10 cellular contexts compared by ENCODE assay signal in genomic region chr11:43687120-43687791, GRCh38. TPM values are rescaled to one million over a fixed set of nuclear protein-coding genes. Genes with fewer than 3 reads are reported as not detected.
A peak's percentile ranks its signal among the peaks of the same experiment; 100 is the strongest.
DNase-seq lines count a peak whose midpoint lies in the region; ATAC-seq and TF ChIP-seq lines count a peak whose summit lies in the region.
"Had no signal": no experiment of that assay in that cellular context is flagged by ENCODE, and none has a peak within 500 bp of the region (broad histone marks: within the 10 kb centered on the region; RNA-seq: fewer than 3 reads in every experiment).

No MANE protein-coding gene starts in this region.

- H3K4me3 ChIP-seq in fibroblast of lung (replicated peaks in 1 of 4; ENCODE audit: control extremely low read depth in 1 of 4, insufficient read depth in 1 of 4, low read depth in 3 of 4, low read length in 4 of 4): no peak overlapping the region
- no peak overlapping the region for H3K4me3 ChIP-seq in mesenchymal stem cell (ENCODE audit: insufficient read depth in 1 of 2, low read depth in 1 of 2, low read length in 2 of 2)

- H3K27ac Mint-ChIP-seq in activated CD8-positive, alpha-beta T cell treated with anti-CD3 and anti-CD28 coated beads, Interleukin-2, amount 10 ng/mL, durations not matched to agents 7 days and 5 days: no peak overlapping the region
- no peak overlapping the region for H3K27ac Mint-ChIP-seq in CD4-positive, alpha-beta T cell

- no peaks in the 10 kb centered on the region for H3K27me3 ChIP-seq in fibroblast of lung (ENCODE audit: control insufficient read depth, insufficient read depth, low read length)
- H3K27me3 ChIP-seq in mesenchymal stem cell (ENCODE audit: control insufficient read depth in 1 of 2, insufficient read depth in 1 of 2, low read length in 2 of 2): no peaks in the 10 kb centered on the region
- no peaks in the 10 kb centered on the region for H3K27me3 ChIP-seq in CD4-positive, alpha-beta T cell (ENCODE audit: control insufficient read depth, insufficient read depth, low read length)

- DNase-seq in AG08396 (ENCODE audit: low spot score): peak; percentile 29
- peak; percentile 7 for DNase-seq in M059J (ENCODE audit: low read depth)
- peak; percentile 41 to 80 for DNase-seq in fibroblast of lung (ENCODE audit: low read depth in 2 of 2)
- DNase-seq in mesenchymal stem cell: peak; percentile 42
- DNase-seq in activated CD8-positive, alpha-beta T cell treated with anti-CD3 and anti-CD28 coated beads, Interleukin-2, amount 10 ng/mL, durations not matched to agents 7 days and 5 days: no peak
- DNase-seq in CD4-positive, alpha-beta T cell: no peak
- no peak for DNase-seq in cerebellum (ENCODE audit: low spot score)
- no peak for DNase-seq in activated T-cell treated with anti-CD3 and anti-CD28 coated beads for 4 hours
- DNase-seq: NCI-H774 had no signal

- no peaks in the 10 kb centered on the region for H3K9me3 ChIP-seq in fibroblast of lung (ENCODE audit: control insufficient read depth, insufficient read depth, low read depth, low read length)
- H3K9me3 ChIP-seq in mesenchymal stem cell (ENCODE audit: control insufficient read depth, low read length): no peaks in the 10 kb centered on the region
- no peaks in the 10 kb centered on the region for H3K9me3 ChIP-seq in CD4-positive, alpha-beta T cell (ENCODE audit: control insufficient read depth, low read length)

- intact Hi-C loops in CD4-positive, alpha-beta T cell (cut with DNase I, micrococcal nuclease): no loop called here

- H3K14ac ChIP-seq in mesenchymal stem cell (ENCODE audit: low read length in 2 of 2): no peak overlapping the region

- H3K27me3 Mint-ChIP-seq in activated CD8-positive, alpha-beta T cell treated with anti-CD3 and anti-CD28 coated beads, Interleukin-2, amount 10 ng/mL, durations not matched to agents 7 days and 5 days (ENCODE audit: low read depth): no peaks in the 10 kb centered on the region
- no peaks in the 10 kb centered on the region for H3K27me3 Mint-ChIP-seq in CD4-positive, alpha-beta T cell

- H3K23ac ChIP-seq in mesenchymal stem cell (ENCODE audit: low read length in 2 of 2): no peak overlapping the region

- H3K4me1 ChIP-seq in fibroblast of lung (ENCODE audit: control insufficient read depth, extremely low read depth, insufficient read depth, low read length) (peaks cover 6% of the 10 kb centered on the region), mesenchymal stem cell (ENCODE audit: control insufficient read depth, insufficient read depth, low read depth, low read length) (peaks cover 3% of the 10 kb centered on the region)

- TF ChIP-seq CTCF in fibroblast of lung (conservative IDR thresholded peaks at IDR 0.05 in 1 of 2, IDR thresholded peaks at IDR 0.05 in 1 of 2; ENCODE audit: low read depth in 1 of 2, low read length in 2 of 2): no peak
- no peak for TF ChIP-seq CTCF in CD4-positive, alpha-beta T cell (IDR thresholded peaks at IDR 0.05)

- peaks cover 12% of the 10 kb centered on the region for H3K79me1 ChIP-seq in mesenchymal stem cell (replicated peaks; ENCODE audit: low read length, poor library complexity, severe bottlenecking)

- no peak overlapping the region for H3K9ac ChIP-seq in fibroblast of lung (ENCODE audit: insufficient read depth, low read length)
- no peak overlapping the region for H3K9ac ChIP-seq in mesenchymal stem cell (ENCODE audit: low read length)

- POLR2A ChIA-PET in activated CD8-positive, alpha-beta T cell treated with anti-CD3 and anti-CD28 coated beads, Interleukin-2, amount 10 ng/mL, durations not matched to agents 7 days and 5 days (lab: Charles Lee): no interaction called here
- POLR2A ChIA-PET in CD4-positive, alpha-beta T cell (lab: Charles Lee): no interaction called here

- H3K4me2 ChIP-seq in fibroblast of lung (ENCODE audit: extremely low read depth, insufficient read depth, low read length) (peak overlapping the region; percentile 52), mesenchymal stem cell (ENCODE audit: low read length, poor library complexity, severe bottlenecking) (no peak overlapping the region)

- peaks cover 26% of the 10 kb centered on the region for H3K79me2 ChIP-seq in fibroblast of lung (ENCODE audit: control insufficient read depth, insufficient read depth, low read length)

- H3K9me3 Mint-ChIP-seq in activated CD8-positive, alpha-beta T cell treated with anti-CD3 and anti-CD28 coated beads, Interleukin-2, amount 10 ng/mL, durations not matched to agents 7 days and 5 days (ENCODE audit: insufficient read depth): no peaks in the 10 kb centered on the region
- H3K9me3 Mint-ChIP-seq in CD4-positive, alpha-beta T cell: no peaks in the 10 kb centered on the region

- peaks cover 36% of the 10 kb centered on the region for H3K4me1 Mint-ChIP-seq in activated CD8-positive, alpha-beta T cell treated with anti-CD3 and anti-CD28 coated beads, Interleukin-2, amount 10 ng/mL, durations not matched to agents 7 days and 5 days (ENCODE audit: low read depth)
- peaks cover 59% of the 10 kb centered on the region for H3K4me1 Mint-ChIP-seq in CD4-positive, alpha-beta T cell (ENCODE audit: low read depth)

- H2AK5ac ChIP-seq in mesenchymal stem cell (ENCODE audit: low read length, severe bottlenecking): no peak overlapping the region

- WGBS in mesenchymal stem cell: 56% methylated on average over 3 of the region's 3 CpGs

- no peak overlapping the region for H4K91ac ChIP-seq in mesenchymal stem cell (ENCODE audit: low read length)

- H3K4me3 Mint-ChIP-seq in activated CD8-positive, alpha-beta T cell treated with anti-CD3 and anti-CD28 coated beads, Interleukin-2, amount 10 ng/mL, durations not matched to agents 7 days and 5 days: no peak overlapping the region
- H3K4me3 Mint-ChIP-seq in CD4-positive, alpha-beta T cell: no peak overlapping the region

- no peak overlapping the region for H2AFZ ChIP-seq in fibroblast of lung (ENCODE audit: low read length)
- H2AFZ ChIP-seq in mesenchymal stem cell (ENCODE audit: low read depth, low read length): no peak overlapping the region

- no peak overlapping the region for H4K8ac ChIP-seq in mesenchymal stem cell (ENCODE audit: low read length)

- ATAC-seq in activated CD8-positive, alpha-beta T cell treated with anti-CD3 and anti-CD28 coated beads, Interleukin-2, amount 10 ng/mL, durations not matched to agents 7 days and 5 days: no peak
- ATAC-seq in CD4-positive, alpha-beta T cell (ENCODE audit: poor library complexity): no peak

- peaks cover 43% of the 10 kb centered on the region for H3K36me3 Mint-ChIP-seq in activated CD8-positive, alpha-beta T cell treated with anti-CD3 and anti-CD28 coated beads, Interleukin-2, amount 10 ng/mL, durations not matched to agents 7 days and 5 days (ENCODE audit: low read depth)
- peaks cover 31% of the 10 kb centered on the region for H3K36me3 Mint-ChIP-seq in CD4-positive, alpha-beta T cell (ENCODE audit: low read depth)

- no peaks in the 10 kb centered on the region for H4K20me1 ChIP-seq in fibroblast of lung (ENCODE audit: control insufficient read depth, extremely low read depth, insufficient read depth, low read length)

- no peak overlapping the region for H2BK120ac ChIP-seq in mesenchymal stem cell (ENCODE audit: low read depth, low read length)

- H2BK5ac ChIP-seq in mesenchymal stem cell (ENCODE audit: low read depth, low read length, poor library complexity, severe bottlenecking): no peak overlapping the region

- no peak overlapping the region for H2BK15ac ChIP-seq in mesenchymal stem cell (ENCODE audit: low read depth, poor library complexity, severe bottlenecking)

- CTCF ChIA-PET in activated CD8-positive, alpha-beta T cell treated with anti-CD3 and anti-CD28 coated beads, Interleukin-2, amount 10 ng/mL, durations not matched to agents 7 days and 5 days (lab: Charles Lee): no interaction called here
- CTCF ChIA-PET in CD4-positive, alpha-beta T cell (lab: Charles Lee): no interaction called here

- H3K4ac ChIP-seq in mesenchymal stem cell (ENCODE audit: low read depth in 1 of 2, low read length in 2 of 2): no peak overlapping the region

- no peak overlapping the region for H2BK12ac ChIP-seq in mesenchymal stem cell (ENCODE audit: low read length in 2 of 2)

- H3K27ac ChIP-seq in fibroblast of lung (ENCODE audit: insufficient read depth, low read length): peak overlapping the region; percentile 6
- H3K27ac ChIP-seq in mesenchymal stem cell (ENCODE audit: low read length, poor library complexity, severe bottlenecking): no peak overlapping the region
- no peak overlapping the region for H3K27ac ChIP-seq in CD4-positive, alpha-beta T cell (ENCODE audit: low read depth, low read length)
- H3K27ac ChIP-seq: VCaP had no signal

- no peaks in the 10 kb centered on the region for H3K36me3 ChIP-seq in fibroblast of lung (ENCODE audit: control insufficient read depth, insufficient read depth, low read length)
- peaks cover 3 to 39% of the 10 kb centered on the region in 2 experiments for H3K36me3 ChIP-seq in mesenchymal stem cell (ENCODE audit: control insufficient read depth in 1 of 2, insufficient read depth in 2 of 2, low read depth in 1 of 2, low read length in 2 of 2)

- H3K18ac ChIP-seq in mesenchymal stem cell (ENCODE audit: low read depth in 1 of 2, low read length in 2 of 2): no peak overlapping the region

RNA-seq across cellular contexts. Expression of gene HSD17B12, which starts 6.7 kb away (rescaled TPM):
- 82.3 and 110 TPM in 2 replicates for total RNA-seq in M059J (2014; rRNA removed; shearing (Covaris generic))
- total RNA-seq in fibroblast of lung (54.2 and 122 TPM in 2 replicates), cerebellum (96.3 TPM)
- polyA plus RNA-seq in fibroblast of lung: 86.7 and 95.4 TPM in 2 replicates
- 63.1 and 67.4 TPM in 2 replicates for polyA plus RNA-seq in fibroblast of lung (2012)
- polyA minus RNA-seq in fibroblast of lung (ENCODE audit: low replicate concordance): 44.9 and 58.1 TPM in 2 replicates
- 149 TPM for polyA plus RNA-seq in mesenchymal stem cell (2013, experiment 1 of 2)
- polyA plus RNA-seq in mesenchymal stem cell (2013, experiment 2 of 2): 152 TPM
- 10 to 100 TPM; 45.3 to 48.4 TPM for total RNA-seq in activated CD8-positive, alpha-beta T cell treated with anti-CD3 and anti-CD28 coated beads, Interleukin-2, amount 10 ng/mL, durations not matched to agents 7 days and 5 days
- 10 to 100 TPM; 16.1 to 16.3 TPM for total RNA-seq in CD4-positive, alpha-beta T cell

Comparison
In these comparisons a context has a peak if more than half of its experiments do, and no peak if none do; other contexts are left out.
1. DNase-seq: peak in AG08396 (single experiment), M059J (single experiment), fibroblast of lung (2 of 2) and mesenchymal stem cell (single experiment); none in activated CD8-positive, alpha-beta T cell treated with anti-CD3 and anti-CD28 coated beads, Interleukin-2, amount 10 ng/mL, durations not matched to agents 7 days and 5 days (single experiment), CD4-positive, alpha-beta T cell (0 of 10), cerebellum (single experiment) and activated T-cell treated with anti-CD3 and anti-CD28 coated beads for 4 hours (single experiment).